32 cellular contexts compared by ENCODE assay signal in genomic region chr18:69649678-69650077, GRCh38.
"Had no signal": no experiment of that assay in that cellular context is flagged by ENCODE, and none has a peak within 500 bp of the region (broad histone marks: within the 10 kb centered on the region; RNA-seq: fewer than 3 reads in every experiment).

No MANE protein-coding gene starts in this region.

- DNase-seq: activated effector memory CD4-positive, alpha-beta T cell treated with anti-CD3 and anti-CD28 coated beads, Interleukin-2, amount 50 U/mL, for 16 hours; activated effector memory CD4-positive, alpha-beta T cell treated with Interleukin-2 at 50 U/mL for 16 hours; activated gamma-delta T cell; activated gamma-delta T cell treated with Interleukin-2 at 50 U/mL for 16 hours; activated naive CD4-positive, alpha-beta T cell; activated naive CD4-positive, alpha-beta T cell treated with anti-CD3 and anti-CD28 coated beads for 36 hours; activated naive CD4-positive, alpha-beta T cell treated with anti-CD3 and anti-CD28 coated beads, Interleukin-2, amount 10 ng/mL, durations not matched to agents 7 days and 5 days; activated naive CD4-positive, alpha-beta T cell treated with anti-CD3 and anti-CD28 coated beads, Interleukin-2, amount 50 U/mL, for 16 hours; activated naive CD4-positive, alpha-beta T cell treated with Interleukin-2 at 50 U/mL for 16 hours; activated naive CD8-positive, alpha-beta T cell treated with anti-CD3 and anti-CD28 coated beads for 36 hours; activated naive CD8-positive, alpha-beta T cell treated with anti-CD3 and anti-CD28 coated beads, Interleukin-2, amount 10 ng/mL, durations not matched to agents 7 days and 5 days; activated naive CD8-positive, alpha-beta T cell treated with anti-CD3 and anti-CD28 coated beads, Interleukin-2, amount 50 U/mL, for 24 hours; activated T-cell treated with anti-CD3 and anti-CD28 coated beads, Interleukin-2, amount 50 U/mL, for 4 hours; activated T-cell treated with anti-CD3 and anti-CD28 coated beads, Interleukin-2, amount 50 U/mL, for 48 hours; activated T-cell treated with anti-CD3 and anti-CD28 coated beads, Interleukin-2, amount 50 U/mL, for 72 hours; adrenal gland; amniotic stem cell; amygdala; anterior cingulate cortex; aorta; body of pancreas; brain microvascular endothelial cell; caudate nucleus; central memory CD4-positive, alpha-beta T cell; cerebellar nuclear complex had no signal

- H3K27me3 ChIP-seq: adrenal gland, ascending aorta, brain microvascular endothelial cell, breast epithelium, cardiac muscle cell had no signal

- ATAC-seq: activated naive CD4-positive, alpha-beta T cell treated with anti-CD3 and anti-CD28 coated beads, Interleukin-2, amount 50 U/mL, for 72 hours; activated naive CD8-positive, alpha-beta T cell treated with anti-CD3 and anti-CD28 coated beads, Interleukin-2, amount 50 U/mL, for 24 hours; activated T-cell treated with anti-CD3 and anti-CD28 coated beads, Interleukin-2, amount 50 U/mL, for 4 hours; activated T-cell treated with anti-CD3 and anti-CD28 coated beads, Interleukin-2, amount 50 U/mL, for 72 hours; activated T-helper 17 cell treated with anti-CD3 and anti-CD28 coated beads, Interleukin-2, amount 50 U/mL, for 72 hours; body of pancreas had no signal

- FAIRE-seq: astrocyte, bronchial epithelial cell had no signal

- H3K9me3 ChIP-seq: ascending aorta, body of pancreas, breast epithelium had no signal

- H3K27ac ChIP-seq: adrenal gland, ascending aorta, body of pancreas, brain microvascular endothelial cell, breast epithelium, cardiac muscle cell had no signal

- H3K4me3 ChIP-seq: adrenal gland, ascending aorta, body of pancreas, breast epithelium, cardiac muscle cell had no signal

- H3K4me1 ChIP-seq: adrenal gland, ascending aorta, body of pancreas, breast epithelium had no signal

- H3K36me3 ChIP-seq: adrenal gland, ascending aorta, brain microvascular endothelial cell, breast epithelium, cardiac muscle cell had no signal
